In the genomic region with DNA sequence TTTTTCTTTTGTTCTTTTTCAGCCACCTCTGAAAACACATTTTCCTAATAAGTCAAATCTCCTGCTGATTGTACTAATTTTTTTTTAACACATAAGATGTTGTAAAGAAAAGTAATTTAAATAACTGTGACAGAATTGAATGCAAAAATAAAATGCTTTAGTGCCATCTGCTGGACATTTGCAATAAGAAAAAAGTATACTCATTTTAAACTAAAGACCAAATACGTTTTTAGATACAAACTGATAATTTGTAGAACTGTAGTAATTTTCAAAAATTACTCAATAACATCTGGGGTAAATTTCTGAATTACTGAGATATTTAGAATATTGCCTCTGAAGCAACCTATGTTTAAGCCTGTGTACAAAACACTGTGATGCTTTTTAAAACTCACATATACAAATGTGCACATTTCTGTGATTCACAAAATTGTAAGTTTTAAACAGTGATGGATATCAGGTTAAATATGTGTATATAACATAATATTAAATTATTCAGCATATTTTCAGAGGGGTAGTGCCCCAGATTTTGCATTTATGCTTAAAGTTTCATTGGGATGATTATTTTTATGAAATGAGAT, we compare ENCODE assay signal across 8 cellular contexts.
DNase-seq lines count a peak whose midpoint lies in the region; ATAC-seq and TF ChIP-seq lines count a peak whose summit lies in the region.

No MANE protein-coding gene starts in this region.

- H3K4me3 ChIP-seq in DOHH2 (ENCODE audit: low read length): no peak overlapping the region

- no peaks in the 10 kb centered on the region for H3K36me3 ChIP-seq in DOHH2 (ENCODE audit: control insufficient read depth, low read length)

- no peaks in the 10 kb centered on the region for H3K9me3 ChIP-seq in DOHH2 (ENCODE audit: control insufficient read depth, insufficient read depth, low read length)

- DNase-seq in M059J (ENCODE audit: low read depth): peak; percentile 27
- DNase-seq in astrocyte of the hippocampus (ENCODE audit: low read depth, low spot score): peak; percentile 40
- DNase-seq in lung microvascular endothelial cell (ENCODE audit: low read depth in 2 of 2): peak; percentile 12 to 47
- no peak for DNase-seq in activated T-cell treated with anti-CD3 and anti-CD28 coated beads for 4 hours
- DNase-seq in T-helper 2 cell: no peak
- no peak for DNase-seq in stimulated activated CD4-positive, alpha-beta T cell treated with anti-CD3 and anti-CD28 coated beads, Interleukin-4, amount 100 ng/mL, for 4 hours

- 0 out of 2 replicates have a peak, but pooled peaks cover 2% of the 10 kb centered on the region for H3K27me3 ChIP-seq in DOHH2 (ENCODE audit: control insufficient read depth, low read length)

- ATAC-seq in HG03460 (IDR thresholded peaks at IDR 0.05; ENCODE audit: unreplicated experiment): no peak

- no peaks in the 10 kb centered on the region for H3F3A ChIP-seq in DOHH2 (ENCODE audit: control insufficient read depth, insufficient read depth)

- peak; percentile 57 for TF ChIP-seq CTCF in DOHH2 (IDR thresholded peaks at IDR 0.05; ENCODE audit: low read depth, low read length, poor library complexity, severe bottlenecking)

- no peak overlapping the region for H3K4me2 ChIP-seq in DOHH2 (ENCODE audit: low read length)

- no peaks in the 10 kb centered on the region for H3K79me2 ChIP-seq in DOHH2 (ENCODE audit: control insufficient read depth, low read length)

- no peaks in the 10 kb centered on the region for H4K20me1 ChIP-seq in DOHH2 (ENCODE audit: control insufficient read depth, insufficient read depth, low read depth, low read length)

- no peak overlapping the region for H3K27ac ChIP-seq in DOHH2 (ENCODE audit: low read depth, low read length)

- H3K4me1 ChIP-seq in DOHH2 (ENCODE audit: control insufficient read depth, low read length): no peaks in the 10 kb centered on the region

- H3K9me2 ChIP-seq in DOHH2 (replicated peaks; ENCODE audit: control insufficient read depth, low read length): no peaks in the 10 kb centered on the region

Comparison
In these comparisons a context has a peak if more than half of its experiments do, and no peak if none do; other contexts are left out.
1. DNase-seq: peak in M059J (single experiment), astrocyte of the hippocampus (single experiment) and lung microvascular endothelial cell (2 of 2); none in activated T-cell treated with anti-CD3 and anti-CD28 coated beads for 4 hours (single experiment), T-helper 2 cell (0 of 5) and stimulated activated CD4-positive, alpha-beta T cell treated with anti-CD3 and anti-CD28 coated beads, Interleukin-4, amount 100 ng/mL, for 4 hours (0 of 2).